Comparison of ENCODE assay signal across 1 cellular context in genomic region chr11:67391304-67392181, GRCh38.
TF ChIP-seq lines count a peak whose summit lies in the region.

Gene RAD9A, plus strand, starts transcription at chr11:67391986. Its CDS starts 59 bp downstream, at chr11:67392045.

TF ChIP-seq in GM12878, 131 proteins besides CTCF, POLR2A, EP300 and RAD21 (continued from another document and continues in another):
- TF ChIP-seq RELB (IDR thresholded peaks at IDR 0.05; ENCODE audit: low read depth) (peak; percentile 83), SUPT20H (IDR thresholded peaks at IDR 0.05; ENCODE audit: borderline replicate concordance, control insufficient read depth, low read depth, low read length) (no peak), TCF12 (IDR thresholded peaks at IDR 0.05; ENCODE audit: low read depth, low read length) (peak; percentile 94), SIN3A (IDR thresholded peaks at IDR 0.05; ENCODE audit: low read depth, low read length) (peak; percentile 98), BRCA1 (IDR thresholded peaks at IDR 0.05; ENCODE audit: low read depth, low read length) (no peak), RAD51 (IDR thresholded peaks at IDR 0.05) (peak; percentile 100), BHLHE40 (IDR thresholded peaks at IDR 0.05; ENCODE audit: borderline replicate concordance in 1 of 2, low read depth in 2 of 2, low read length in 1 of 2) (peak; percentile 98 to 100), SREBF2 (IDR thresholded peaks at IDR 0.05; ENCODE audit: low read length) (no peak), RFX5 (IDR thresholded peaks at IDR 0.05; ENCODE audit: low read depth, low read length) (no peak), NKRF (conservative IDR thresholded peaks at IDR 0.05) (peak; percentile 99), NR2F1 (conservative IDR thresholded peaks at IDR 0.05) (peak; percentile 94), SP1 (IDR thresholded peaks at IDR 0.05; ENCODE audit: low read depth, low read length) (peak; percentile 74), POU2F2 (IDR thresholded peaks at IDR 0.05; ENCODE audit: borderline replicate concordance, low read depth, low read length) (no peak), PRDM15 (CRISPR knock-in tag; IDR thresholded peaks at IDR 0.05) (peak; percentile 93), MXI1 (IDR thresholded peaks at IDR 0.05; ENCODE audit: low read depth, low read length) (peak; percentile 96), SMC3 (IDR thresholded peaks at IDR 0.05; ENCODE audit: borderline replicate concordance, low read length) (peak; percentile 22), TAF1 (IDR thresholded peaks at IDR 0.05; ENCODE audit: borderline replicate concordance, low read depth, low read length) (no peak), ETV6 (conservative IDR thresholded peaks at IDR 0.05 in 1 of 2, IDR thresholded peaks at IDR 0.05 in 1 of 2; ENCODE audit: borderline replicate concordance in 1 of 2, low read depth in 1 of 2) (no peak), SIX5 (IDR thresholded peaks at IDR 0.05; ENCODE audit: low read depth, low read length, severe bottlenecking) (peak; percentile 30), PML (IDR thresholded peaks at IDR 0.05; ENCODE audit: low read length) (peak; percentile 60; the same call in 1 of the 2 replicates), PAX5 (IDR thresholded peaks at IDR 0.05; ENCODE audit: borderline replicate concordance, low read depth, low read length) (no peak), CHD1 (IDR thresholded peaks at IDR 0.05; ENCODE audit: low read depth, low read length) (no peak), MEF2A (IDR thresholded peaks at IDR 0.05; ENCODE audit: insufficient read depth, low read depth, low read length) (0 out of 2 replicates have a peak, but pooled peaks have one; percentile 8), DPF2 (IDR thresholded peaks at IDR 0.05) (peak; percentile 69; the same call in 1 of the 2 replicates), JUND (IDR thresholded peaks at IDR 0.05; ENCODE audit: low read depth, low read length) (0 out of 2 replicates have a peak, but pooled peaks have one; percentile 19), E2F8 (IDR thresholded peaks at IDR 0.05; ENCODE audit: low read depth, partially characterized antibody) (peak; percentile 47), CHD4 (IDR thresholded peaks at IDR 0.05) (no peak), MAX (IDR thresholded peaks at IDR 0.05; ENCODE audit: low read depth, low read length) (peak; percentile 100), EGR1 (IDR thresholded peaks at IDR 0.05; ENCODE audit: borderline replicate concordance in 1 of 2, low read depth in 2 of 2, low read length in 2 of 2) (peak; percentile 42 to 68), ZBTB11 (CRISPR knock-in tag; IDR thresholded peaks at IDR 0.05) (peak; percentile 76), E2F4 (IDR thresholded peaks at IDR 0.05; ENCODE audit: low read depth, low read length) (peak; percentile 84), HCFC1 (IDR thresholded peaks at IDR 0.05; ENCODE audit: low read length) (peak; percentile 57), TBL1XR1 (IDR thresholded peaks at IDR 0.05; ENCODE audit: low read depth, low read length) (peak; percentile 82), STAT1 (conservative IDR thresholded peaks at IDR 0.05) (peak; percentile 81; the same call in 1 of the 2 replicates), NFIC (IDR thresholded peaks at IDR 0.05; ENCODE audit: low read depth, low read length) (peak; percentile 71; the same call in 1 of the 2 replicates), CBFB (IDR thresholded peaks at IDR 0.05; ENCODE audit: low read depth) (no peak), FOS (IDR thresholded peaks at IDR 0.05; ENCODE audit: borderline replicate concordance, extremely low read depth, insufficient read length) (peak; percentile 93), ZNF687 (IDR thresholded peaks at IDR 0.05) (peak; percentile 89)
